Comparison of ENCODE assay signal across 15 cellular contexts in genomic region chr1:234369784-234370183, GRCh38. TPM values are rescaled to one million over a fixed set of nuclear protein-coding genes. Genes with fewer than 3 reads are reported as not detected.
DNase-seq lines count a peak whose midpoint lies in the region; ATAC-seq and TF ChIP-seq lines count a peak whose summit lies in the region.
"Had no signal": no experiment of that assay in that cellular context is flagged by ENCODE, and none has a peak within 500 bp of the region (broad histone marks: within the 10 kb centered on the region; RNA-seq: fewer than 3 reads in every experiment).

No MANE protein-coding gene starts in this region.

- H3K4me1 ChIP-seq in A673 (ENCODE audit: insufficient read depth, low read length, poor library complexity, severe bottlenecking) (peaks cover 17% of the 10 kb centered on the region), RWPE2 (ENCODE audit: insufficient read depth, poor library complexity, severe bottlenecking) (peaks cover 25% of the 10 kb centered on the region), OCI-LY7 (ENCODE audit: insufficient read depth, low read length, poor library complexity, severe bottlenecking) (peaks cover 29% of the 10 kb centered on the region)

- TF ChIP-seq CTCF in A673 (conservative IDR thresholded peaks at IDR 0.05; ENCODE audit: low read depth, low read length) (no peak), RWPE2 (IDR thresholded peaks at IDR 0.05; ENCODE audit: poor library complexity, severe bottlenecking) (no peak), OCI-LY7 (conservative IDR thresholded peaks at IDR 0.05; ENCODE audit: low read length) (no peak), lower leg skin (IDR thresholded peaks at IDR 0.05) (no peak)

- no peak for TF ChIP-seq POLR2A in lower leg skin (IDR thresholded peaks at IDR 0.05)

- CTCF ChIA-PET in A673 (lab: Charles Lee) (no interaction called here), OCI-LY7 (lab: Charles Lee; ENCODE audit: unreplicated experiment) (no interaction called here)

- WGBS in lower leg skin, 2 donors = 64 to 66% methylated on average over 1 of the region's 1 CpG

- no peaks in the 10 kb centered on the region for H4K20me1 ChIP-seq in OCI-LY7 (ENCODE audit: insufficient read depth, low read length)

- POLR2A ChIA-PET in A673 (lab: Charles Lee; ENCODE audit: low non-redundant PET) (no interaction called here), OCI-LY7 (lab: Charles Lee) (interaction anchor here (1.1 to 1.6 kb wide), 2 partner anchors 13 to 111 kb away, joined by 3 to 7 read pairs; no protein-coding TSS in a partner anchor)

- DNase-seq in A673 (ENCODE audit: low spot score) (peak; percentile 35), DMS53 treated with DMSO at 0.1 percent for 48 hours (lab: John Stamatoyannopoulos, UW; ENCODE audit: unreplicated experiment) (peak; percentile 7), RWPE2 (ENCODE audit: low spot score) (no peak), fibroblast of gingiva (ENCODE audit: low read depth) (peak; percentile 60), OCI-LY7 (ENCODE audit: low spot score) (no peak), lower leg skin (ENCODE audit: low spot score in 2 of 2) (no peak), kidney tubule cell (ENCODE audit: low spot score) (no peak)
- DNase-seq: activated CD8-positive, alpha-beta memory T cell treated with anti-CD3 and anti-CD28 coated beads for 24 hours; activated gamma-delta T cell treated with Interleukin-2 at 50 U/mL for 16 hours; DMS79 treated with DMSO at 0.1 percent for 48 hours; effector memory CD4-positive, alpha-beta T cell; NCI-H2107; NK-92 treated with Interleukin-12 subunit alpha and Interleukin-12 subunit beta, amount 100 ng/mL, for 24 hours had no signal

- ATAC-seq in RWPE2 (ENCODE audit: low read depth) = peak; percentile 28
- no peak for ATAC-seq in GM21576 (IDR thresholded peaks at IDR 0.05; ENCODE audit: unreplicated experiment)

- H3K27ac ChIP-seq in A673 (ENCODE audit: low read depth, low read length, poor library complexity, severe bottlenecking) (peak overlapping the region; percentile 39), RWPE2 (ENCODE audit: poor library complexity, severe bottlenecking) (peak overlapping the region; percentile 55), OCI-LY7 (ENCODE audit: low read depth, low read length, poor library complexity, severe bottlenecking) (no peak overlapping the region)
- H3K27ac ChIP-seq: thoracic aorta had no signal

- H3K4me2 ChIP-seq in OCI-LY7 (ENCODE audit: low read length) = no peak overlapping the region

- intact Hi-C loops in A673 (cut with micrococcal nuclease; ENCODE audit: unreplicated experiment) = no loop called here
- intact Hi-C loops in OCI-LY7 (cut with micrococcal nuclease; ENCODE audit: unreplicated experiment) = loop anchor here (5.0 kb wide), 1 partner anchor 243 kb away; the partner anchor contains the start of gene IRF2BP2
- intact Hi-C loops in lower leg skin (cut with DNase I; ENCODE audit: low total_unique reads) = no loop called here

- peaks cover 28% of the 10 kb centered on the region; the same call in 1 of the 2 replicates for H3K79me2 ChIP-seq in OCI-LY7 (ENCODE audit: insufficient read depth, low read depth, low read length)

- H3K36me3 ChIP-seq in A673 (ENCODE audit: insufficient read depth, low read length, poor library complexity, severe bottlenecking) (peaks cover 4% of the 10 kb centered on the region), RWPE2 (ENCODE audit: low read depth) (no peaks in the 10 kb centered on the region; the same call in 1 of the 2 replicates), OCI-LY7 (ENCODE audit: insufficient read depth, low read length) (no peaks in the 10 kb centered on the region)
- H3K36me3 ChIP-seq: thoracic aorta had no signal

- no peaks in the 10 kb centered on the region for H3K9me2 ChIP-seq in OCI-LY7 (ENCODE audit: insufficient read depth, low read length)

- BruUV-seq in A673 (replicated peaks; lab: Mats Ljungman, UMichigan) (no TSS peak), OCI-LY7 (replicated peaks; lab: Mats Ljungman, UMichigan) (no TSS peak)

- H3K27me3 ChIP-seq in A673 (replicated peaks; ENCODE audit: insufficient read depth, low read depth, low read length, poor library complexity) (no peaks in the 10 kb centered on the region), RWPE2 (ENCODE audit: insufficient read depth, poor library complexity, severe bottlenecking) (no peaks in the 10 kb centered on the region)

- H3K4me3 ChIP-seq in A673 (ENCODE audit: low read depth, low read length, poor library complexity, severe bottlenecking) (no peak overlapping the region), RWPE2 (ENCODE audit: severe bottlenecking) (no peak overlapping the region), OCI-LY7 (ENCODE audit: low read depth, low read length, poor library complexity, severe bottlenecking) (no peak overlapping the region), lower leg skin (ENCODE audit: low read depth, poor library complexity, severe bottlenecking) (no peak overlapping the region)
- H3K4me3 ChIP-seq: thoracic aorta had no signal

- no peak overlapping the region for H2AFZ ChIP-seq in OCI-LY7 (ENCODE audit: low read length)

- no peaks in the 10 kb centered on the region for H3K9me3 ChIP-seq in A673 (ENCODE audit: low read depth, low read length, poor library complexity, severe bottlenecking)
- no peaks in the 10 kb centered on the region for H3K9me3 ChIP-seq in RWPE2 (ENCODE audit: severe bottlenecking)
- no peaks in the 10 kb centered on the region for H3K9me3 ChIP-seq in OCI-LY7 (ENCODE audit: low read length)
- H3K9me3 ChIP-seq: thoracic aorta had no signal

RNA-seq across cellular contexts. Expression of gene COA6, which starts 3.5 kb away (rescaled TPM):
- total RNA-seq in A673 (2021) (75.3 and 88.4 TPM in 2 replicates), OCI-LY7 (2022) (30.7 and 35.2 TPM in 2 replicates), lower leg skin (10 to 100 TPM in 3 of 4 donors, 1 to 10 TPM in 1; 9.8 to 33.3 (median 14.8) TPM)
- total RNA-seq in OCI-LY7 (2014; rRNA removed; shearing (Covaris generic)) = 40.1 and 45.5 TPM in 2 replicates

Comparison
In these comparisons a context has a peak if more than half of its experiments do, and no peak if none do; other contexts are left out.
1. DNase-seq: peak in A673 (single experiment), DMS53 treated with DMSO at 0.1 percent for 48 hours (single experiment) and fibroblast of gingiva (single experiment); none in RWPE2 (single experiment), OCI-LY7 (single experiment), lower leg skin (0 of 2) and kidney tubule cell (single experiment).